ENCODE assay signal across 8 cellular contexts in genomic region chr16:25012525-25012991, GRCh38. TPM values are rescaled to one million over a fixed set of nuclear protein-coding genes. Genes with fewer than 3 reads are reported as not detected.
A peak's percentile ranks its signal among the peaks of the same experiment; 100 is the strongest.
DNase-seq lines count a peak whose midpoint lies in the region; ATAC-seq lines count a peak whose summit lies in the region.

No MANE protein-coding gene starts in this region.

- peak overlapping the region; percentile 96 for H3K4me3 Mint-ChIP-seq in activated CD4-positive, alpha-beta T cell treated with anti-CD3 and anti-CD28 coated beads for 36 hours
- H3K4me3 Mint-ChIP-seq in stimulated activated naive CD8-positive, alpha-beta T cell treated with anti-CD3 and anti-CD28 coated beads, Interleukin-15, amount 100 ng/mL, for 72 hours, result peak overlapping the region; percentile 93 to 94

- peak; percentile 30 for DNase-seq in activated CD4-positive, alpha-beta T cell treated with anti-CD3 and anti-CD28 coated beads for 36 hours
- no peak for DNase-seq in activated CD4-positive, alpha-beta T cell treated with anti-CD3 and anti-CD28 coated beads for 48 hours
- DNase-seq in SIG-M5 treated with dmso at 0.1 percent for 504 hours (lab: John Stamatoyannopoulos, UW; ENCODE audit: unreplicated experiment) (peak; percentile 73), fibroblast of the conjunctiva (ENCODE audit: low read depth) (peak; percentile 76), DMS53 treated with DMSO at 0.1 percent for 48 hours (lab: John Stamatoyannopoulos, UW; ENCODE audit: unreplicated experiment) (no peak), NCI-H1092 treated with DMSO at 0.1 percent for 48 hours (lab: John Stamatoyannopoulos, UW) (no peak)
- DNase-seq in stimulated activated naive CD8-positive, alpha-beta T cell treated with anti-CD3 and anti-CD28 coated beads, Interleukin-15, amount 100 ng/mL, for 72 hours, result no peak

- H3K27me3 Mint-ChIP-seq in activated CD4-positive, alpha-beta T cell treated with anti-CD3 and anti-CD28 coated beads for 36 hours, result no peaks in the 10 kb centered on the region
- no peaks in the 10 kb centered on the region for H3K27me3 Mint-ChIP-seq in stimulated activated naive CD8-positive, alpha-beta T cell treated with anti-CD3 and anti-CD28 coated beads, Interleukin-15, amount 100 ng/mL, for 72 hours

- no peaks in the 10 kb centered on the region for H3K9me3 Mint-ChIP-seq in activated CD4-positive, alpha-beta T cell treated with anti-CD3 and anti-CD28 coated beads for 36 hours (ENCODE audit: low read depth)
- no peaks in the 10 kb centered on the region for H3K9me3 Mint-ChIP-seq in stimulated activated naive CD8-positive, alpha-beta T cell treated with anti-CD3 and anti-CD28 coated beads, Interleukin-15, amount 100 ng/mL, for 72 hours

- intact Hi-C loops in activated CD4-positive, alpha-beta T cell treated with anti-CD3 and anti-CD28 coated beads for 36 hours (cut with DNase I, micrococcal nuclease), result loop anchor here in 1 of 2 experiments (10.0 kb wide), 2 partner anchors 348 to 1582 kb away; no protein-coding TSS in a partner anchor

- peaks cover 80% of the 10 kb centered on the region for H3K4me1 Mint-ChIP-seq in activated CD4-positive, alpha-beta T cell treated with anti-CD3 and anti-CD28 coated beads for 36 hours
- peaks cover 78% of the 10 kb centered on the region for H3K4me1 Mint-ChIP-seq in stimulated activated naive CD8-positive, alpha-beta T cell treated with anti-CD3 and anti-CD28 coated beads, Interleukin-15, amount 100 ng/mL, for 72 hours

- ATAC-seq in activated CD4-positive, alpha-beta T cell treated with anti-CD3 and anti-CD28 coated beads for 36 hours, result no peak
- ATAC-seq in stimulated activated naive CD8-positive, alpha-beta T cell treated with anti-CD3 and anti-CD28 coated beads, Interleukin-15, amount 100 ng/mL, for 72 hours, result no peak
- no peak for ATAC-seq in GM21381 (IDR thresholded peaks at IDR 0.05; ENCODE audit: unreplicated experiment)

- peak overlapping the region; percentile 35 for H3K27ac Mint-ChIP-seq in activated CD4-positive, alpha-beta T cell treated with anti-CD3 and anti-CD28 coated beads for 36 hours
- H3K27ac Mint-ChIP-seq in stimulated activated naive CD8-positive, alpha-beta T cell treated with anti-CD3 and anti-CD28 coated beads, Interleukin-15, amount 100 ng/mL, for 72 hours, result peak overlapping the region in 1 of 2 donors; percentile 83

- peaks cover 35% of the 10 kb centered on the region for H3K36me3 Mint-ChIP-seq in activated CD4-positive, alpha-beta T cell treated with anti-CD3 and anti-CD28 coated beads for 36 hours (ENCODE audit: low read depth)

- POLR2A ChIA-PET in activated CD4-positive, alpha-beta T cell treated with anti-CD3 and anti-CD28 coated beads for 36 hours (lab: Charles Lee), result no interaction called here

- CTCF ChIA-PET in activated CD4-positive, alpha-beta T cell treated with anti-CD3 and anti-CD28 coated beads for 36 hours (lab: Charles Lee), result no interaction called here

RNA-seq across cellular contexts. Expression of gene ARHGAP17, which starts 2.6 kb away (rescaled TPM):
- 10 to 100 TPM; 55.1 to 60.4 TPM for total RNA-seq in activated CD4-positive, alpha-beta T cell treated with anti-CD3 and anti-CD28 coated beads for 36 hours

Comparison
In these comparisons a context has a peak if more than half of its experiments do, and no peak if none do; other contexts are left out.
1. DNase-seq: peak in activated CD4-positive, alpha-beta T cell treated with anti-CD3 and anti-CD28 coated beads for 36 hours (single experiment), SIG-M5 treated with dmso at 0.1 percent for 504 hours (single experiment) and fibroblast of the conjunctiva (single experiment); none in activated CD4-positive, alpha-beta T cell treated with anti-CD3 and anti-CD28 coated beads for 48 hours (single experiment), stimulated activated naive CD8-positive, alpha-beta T cell treated with anti-CD3 and anti-CD28 coated beads, Interleukin-15, amount 100 ng/mL, for 72 hours (0 of 2), DMS53 treated with DMSO at 0.1 percent for 48 hours (single experiment) and NCI-H1092 treated with DMSO at 0.1 percent for 48 hours (single experiment).